Comparison of ENCODE assay signal across 1 cellular context in the genomic region with DNA sequence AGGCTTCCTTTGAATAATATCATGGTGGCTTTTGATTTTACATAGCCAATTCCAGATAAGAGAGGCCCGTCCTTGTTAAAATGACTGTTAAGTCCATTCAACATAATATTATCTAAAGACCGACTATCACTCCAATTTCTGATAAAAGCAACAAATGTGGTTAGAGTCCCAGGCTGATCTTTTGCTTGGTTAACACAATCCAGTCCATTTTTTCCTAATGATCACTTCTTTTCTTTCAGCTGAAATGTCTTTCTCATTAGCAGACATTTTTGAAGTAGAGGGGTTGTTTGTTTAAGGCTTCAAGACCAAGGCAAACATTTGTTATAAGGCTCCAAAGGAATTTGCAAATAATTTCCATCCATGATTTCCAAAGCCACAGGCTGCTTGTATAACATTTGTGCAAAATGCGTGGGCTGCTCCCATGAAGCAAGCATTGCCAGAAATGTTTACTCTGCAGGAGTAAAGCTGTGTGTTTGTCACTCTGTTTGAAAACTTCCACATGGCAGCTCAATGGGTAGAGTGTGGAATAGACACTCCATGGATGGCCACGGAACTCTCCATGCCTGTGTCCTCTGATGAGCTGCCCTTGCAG.
TF ChIP-seq lines count a peak whose summit lies in the region.

No MANE protein-coding gene starts in this region.

TF ChIP-seq in HepG2, 621 proteins besides CTCF, POLR2A, EP300 and RAD21 (continued from another document and continues in another):
- TF ChIP-seq, protein P1, sequence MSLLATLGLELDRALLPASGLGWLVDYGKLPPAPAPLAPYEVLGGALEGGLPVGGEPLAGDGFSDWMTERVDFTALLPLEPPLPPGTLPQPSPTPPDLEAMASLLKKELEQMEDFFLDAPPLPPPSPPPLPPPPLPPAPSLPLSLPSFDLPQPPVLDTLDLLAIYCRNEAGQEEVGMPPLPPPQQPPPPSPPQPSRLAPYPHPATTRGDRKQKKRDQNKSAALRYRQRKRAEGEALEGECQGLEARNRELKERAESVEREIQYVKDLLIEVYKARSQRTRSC (CRISPR knock-in tag; IDR thresholded peaks at IDR 0.05; ENCODE audit: low read depth): no peak
- TF ChIP-seq KDM2A (CRISPR knock-in tag; IDR thresholded peaks at IDR 0.05; ENCODE audit: borderline replicate concordance, low read depth) (no peak), BRCA1 (CRISPR knock-in tag; IDR thresholded peaks at IDR 0.05) (no peak), EED (CRISPR knock-in tag; IDR thresholded peaks at IDR 0.05) (no peak), ASH2L (IDR thresholded peaks at IDR 0.05; ENCODE audit: insufficient read length, low read depth, low read length) (peak; percentile 29), MTA3 (CRISPR knock-in tag; IDR thresholded peaks at IDR 0.05) (no peak), ZFP36 (IDR thresholded peaks at IDR 0.05; ENCODE audit: borderline replicate concordance, low read depth, low read length, partially characterized antibody) (no peak), DNMT1 (CRISPR knock-in tag; IDR thresholded peaks at IDR 0.05) (no peak), PLRG1 (conservative IDR thresholded peaks at IDR 0.05) (no peak), GTF3A (CRISPR knock-in tag; conservative IDR thresholded peaks at IDR 0.05) (no peak), NFRKB (IDR thresholded peaks at IDR 0.05) (no peak), SMAD3 (CRISPR knock-in tag; IDR thresholded peaks at IDR 0.05) (no peak), DNMT3B (CRISPR knock-in tag; conservative IDR thresholded peaks at IDR 0.05) (no peak), NFE2L1 (CRISPR knock-in tag; IDR thresholded peaks at IDR 0.05; ENCODE audit: borderline replicate concordance) (no peak), ZNF672 (CRISPR knock-in tag; IDR thresholded peaks at IDR 0.05) (no peak), FOXJ3 (CRISPR knock-in tag; IDR thresholded peaks at IDR 0.05; ENCODE audit: borderline replicate concordance) (no peak), SP4 (CRISPR knock-in tag; IDR thresholded peaks at IDR 0.05) (no peak), ZNF660 (CRISPR knock-in tag; IDR thresholded peaks at IDR 0.05; ENCODE audit: borderline replicate concordance, low read depth) (no peak), NBN (conservative IDR thresholded peaks at IDR 0.05) (no peak), ZSCAN29 (CRISPR knock-in tag; conservative IDR thresholded peaks at IDR 0.05) (0 out of 2 replicates have a peak, but pooled peaks have one; percentile 19), ZNF619 (CRISPR knock-in tag; IDR thresholded peaks at IDR 0.05) (no peak), MATR3 (CRISPR knock-in tag; IDR thresholded peaks at IDR 0.05) (no peak), ZNF274 (CRISPR knock-in tag; IDR thresholded peaks at IDR 0.05) (no peak), NFE2 (CRISPR knock-in tag; IDR thresholded peaks at IDR 0.05) (no peak), RBM22 (optimal IDR thresholded peaks at IDR 0.05; ENCODE audit: low read length) (no peak), NAIF1 (CRISPR knock-in tag; IDR thresholded peaks at IDR 0.05; ENCODE audit: borderline replicate concordance) (no peak), PHF5A (CRISPR knock-in tag; IDR thresholded peaks at IDR 0.05; ENCODE audit: low read depth, unreplicated experiment) (no peak), KMT2A (CRISPR knock-in tag; IDR thresholded peaks at IDR 0.05) (no peak), ZNF224 (CRISPR knock-in tag; IDR thresholded peaks at IDR 0.05) (no peak), GABPA (IDR thresholded peaks at IDR 0.05; ENCODE audit: low read depth, low read length) (no peak), GABPA (CRISPR knock-in tag; IDR thresholded peaks at IDR 0.05; ENCODE audit: low read depth) (no peak)
- TF ChIP-seq, protein P2, sequence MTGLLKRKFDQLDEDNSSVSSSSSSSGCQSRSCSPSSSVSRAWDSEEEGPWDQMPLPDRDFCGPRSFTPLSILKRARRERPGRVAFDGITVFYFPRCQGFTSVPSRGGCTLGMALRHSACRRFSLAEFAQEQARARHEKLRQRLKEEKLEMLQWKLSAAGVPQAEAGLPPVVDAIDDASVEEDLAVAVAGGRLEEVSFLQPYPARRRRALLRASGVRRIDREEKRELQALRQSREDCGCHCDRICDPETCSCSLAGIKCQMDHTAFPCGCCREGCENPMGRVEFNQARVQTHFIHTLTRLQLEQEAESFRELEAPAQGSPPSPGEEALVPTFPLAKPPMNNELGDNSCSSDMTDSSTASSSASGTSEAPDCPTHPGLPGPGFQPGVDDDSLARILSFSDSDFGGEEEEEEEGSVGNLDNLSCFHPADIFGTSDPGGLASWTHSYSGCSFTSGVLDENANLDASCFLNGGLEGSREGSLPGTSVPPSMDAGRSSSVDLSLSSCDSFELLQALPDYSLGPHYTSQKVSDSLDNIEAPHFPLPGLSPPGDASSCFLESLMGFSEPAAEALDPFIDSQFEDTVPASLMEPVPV (CRISPR knock-in tag; IDR thresholded peaks at IDR 0.05): no peak
- TF ChIP-seq, protein P3, sequence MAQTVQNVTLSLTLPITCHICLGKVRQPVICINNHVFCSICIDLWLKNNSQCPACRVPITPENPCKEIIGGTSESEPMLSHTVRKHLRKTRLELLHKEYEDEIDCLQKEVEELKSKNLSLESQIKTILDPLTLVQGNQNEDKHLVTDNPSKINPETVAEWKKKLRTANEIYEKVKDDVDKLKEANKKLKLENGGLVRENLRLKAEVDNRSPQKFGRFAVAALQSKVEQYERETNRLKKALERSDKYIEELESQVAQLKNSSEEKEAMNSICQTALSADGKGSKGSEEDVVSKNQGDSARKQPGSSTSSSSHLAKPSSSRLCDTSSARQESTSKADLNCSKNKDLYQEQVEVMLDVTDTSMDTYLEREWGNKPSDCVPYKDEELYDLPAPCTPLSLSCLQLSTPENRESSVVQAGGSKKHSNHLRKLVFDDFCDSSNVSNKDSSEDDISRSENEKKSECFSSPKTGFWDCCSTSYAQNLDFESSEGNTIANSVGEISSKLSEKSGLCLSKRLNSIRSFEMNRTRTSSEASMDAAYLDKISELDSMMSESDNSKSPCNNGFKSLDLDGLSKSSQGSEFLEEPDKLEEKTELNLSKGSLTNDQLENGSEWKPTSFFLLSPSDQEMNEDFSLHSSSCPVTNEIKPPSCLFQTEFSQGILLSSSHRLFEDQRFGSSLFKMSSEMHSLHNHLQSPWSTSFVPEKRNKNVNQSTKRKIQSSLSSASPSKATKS (CRISPR knock-in tag; IDR thresholded peaks at IDR 0.05): no peak
- TF ChIP-seq, protein P4, sequence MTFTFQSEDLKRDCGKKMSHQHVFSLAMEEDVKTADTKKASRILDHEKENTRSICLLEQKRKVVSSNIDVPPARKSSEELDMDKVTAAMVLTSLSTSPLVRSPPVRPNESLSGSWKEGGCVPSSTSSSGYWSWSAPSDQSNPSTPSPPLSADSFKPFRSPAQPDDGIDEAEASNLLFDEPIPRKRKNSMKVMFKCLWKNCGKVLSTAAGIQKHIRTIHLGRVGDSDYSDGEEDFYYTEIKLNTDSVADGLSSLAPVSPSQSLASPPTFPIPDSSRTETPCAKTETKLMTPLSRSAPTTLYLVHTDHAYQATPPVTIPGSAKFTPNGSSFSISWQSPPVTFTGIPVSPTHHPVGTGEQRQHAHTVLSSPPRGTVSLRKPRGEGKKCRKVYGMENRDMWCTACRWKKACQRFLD (CRISPR knock-in tag; IDR thresholded peaks at IDR 0.05; ENCODE audit: borderline replicate concordance): no peak
- TF ChIP-seq, protein P5, sequence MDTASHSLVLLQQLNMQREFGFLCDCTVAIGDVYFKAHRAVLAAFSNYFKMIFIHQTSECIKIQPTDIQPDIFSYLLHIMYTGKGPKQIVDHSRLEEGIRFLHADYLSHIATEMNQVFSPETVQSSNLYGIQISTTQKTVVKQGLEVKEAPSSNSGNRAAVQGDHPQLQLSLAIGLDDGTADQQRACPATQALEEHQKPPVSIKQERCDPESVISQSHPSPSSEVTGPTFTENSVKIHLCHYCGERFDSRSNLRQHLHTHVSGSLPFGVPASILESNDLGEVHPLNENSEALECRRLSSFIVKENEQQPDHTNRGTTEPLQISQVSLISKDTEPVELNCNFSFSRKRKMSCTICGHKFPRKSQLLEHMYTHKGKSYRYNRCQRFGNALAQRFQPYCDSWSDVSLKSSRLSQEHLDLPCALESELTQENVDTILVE (CRISPR knock-in tag; IDR thresholded peaks at IDR 0.05): no peak
- TF ChIP-seq, protein P6, sequence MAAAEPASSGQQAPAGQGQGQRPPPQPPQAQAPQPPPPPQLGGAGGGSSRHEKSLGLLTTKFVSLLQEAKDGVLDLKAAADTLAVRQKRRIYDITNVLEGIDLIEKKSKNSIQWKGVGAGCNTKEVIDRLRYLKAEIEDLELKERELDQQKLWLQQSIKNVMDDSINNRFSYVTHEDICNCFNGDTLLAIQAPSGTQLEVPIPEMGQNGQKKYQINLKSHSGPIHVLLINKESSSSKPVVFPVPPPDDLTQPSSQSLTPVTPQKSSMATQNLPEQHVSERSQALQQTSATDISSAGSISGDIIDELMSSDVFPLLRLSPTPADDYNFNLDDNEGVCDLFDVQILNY (CRISPR knock-in tag; conservative IDR thresholded peaks at IDR 0.05): no peak
- TF ChIP-seq, protein P7, sequence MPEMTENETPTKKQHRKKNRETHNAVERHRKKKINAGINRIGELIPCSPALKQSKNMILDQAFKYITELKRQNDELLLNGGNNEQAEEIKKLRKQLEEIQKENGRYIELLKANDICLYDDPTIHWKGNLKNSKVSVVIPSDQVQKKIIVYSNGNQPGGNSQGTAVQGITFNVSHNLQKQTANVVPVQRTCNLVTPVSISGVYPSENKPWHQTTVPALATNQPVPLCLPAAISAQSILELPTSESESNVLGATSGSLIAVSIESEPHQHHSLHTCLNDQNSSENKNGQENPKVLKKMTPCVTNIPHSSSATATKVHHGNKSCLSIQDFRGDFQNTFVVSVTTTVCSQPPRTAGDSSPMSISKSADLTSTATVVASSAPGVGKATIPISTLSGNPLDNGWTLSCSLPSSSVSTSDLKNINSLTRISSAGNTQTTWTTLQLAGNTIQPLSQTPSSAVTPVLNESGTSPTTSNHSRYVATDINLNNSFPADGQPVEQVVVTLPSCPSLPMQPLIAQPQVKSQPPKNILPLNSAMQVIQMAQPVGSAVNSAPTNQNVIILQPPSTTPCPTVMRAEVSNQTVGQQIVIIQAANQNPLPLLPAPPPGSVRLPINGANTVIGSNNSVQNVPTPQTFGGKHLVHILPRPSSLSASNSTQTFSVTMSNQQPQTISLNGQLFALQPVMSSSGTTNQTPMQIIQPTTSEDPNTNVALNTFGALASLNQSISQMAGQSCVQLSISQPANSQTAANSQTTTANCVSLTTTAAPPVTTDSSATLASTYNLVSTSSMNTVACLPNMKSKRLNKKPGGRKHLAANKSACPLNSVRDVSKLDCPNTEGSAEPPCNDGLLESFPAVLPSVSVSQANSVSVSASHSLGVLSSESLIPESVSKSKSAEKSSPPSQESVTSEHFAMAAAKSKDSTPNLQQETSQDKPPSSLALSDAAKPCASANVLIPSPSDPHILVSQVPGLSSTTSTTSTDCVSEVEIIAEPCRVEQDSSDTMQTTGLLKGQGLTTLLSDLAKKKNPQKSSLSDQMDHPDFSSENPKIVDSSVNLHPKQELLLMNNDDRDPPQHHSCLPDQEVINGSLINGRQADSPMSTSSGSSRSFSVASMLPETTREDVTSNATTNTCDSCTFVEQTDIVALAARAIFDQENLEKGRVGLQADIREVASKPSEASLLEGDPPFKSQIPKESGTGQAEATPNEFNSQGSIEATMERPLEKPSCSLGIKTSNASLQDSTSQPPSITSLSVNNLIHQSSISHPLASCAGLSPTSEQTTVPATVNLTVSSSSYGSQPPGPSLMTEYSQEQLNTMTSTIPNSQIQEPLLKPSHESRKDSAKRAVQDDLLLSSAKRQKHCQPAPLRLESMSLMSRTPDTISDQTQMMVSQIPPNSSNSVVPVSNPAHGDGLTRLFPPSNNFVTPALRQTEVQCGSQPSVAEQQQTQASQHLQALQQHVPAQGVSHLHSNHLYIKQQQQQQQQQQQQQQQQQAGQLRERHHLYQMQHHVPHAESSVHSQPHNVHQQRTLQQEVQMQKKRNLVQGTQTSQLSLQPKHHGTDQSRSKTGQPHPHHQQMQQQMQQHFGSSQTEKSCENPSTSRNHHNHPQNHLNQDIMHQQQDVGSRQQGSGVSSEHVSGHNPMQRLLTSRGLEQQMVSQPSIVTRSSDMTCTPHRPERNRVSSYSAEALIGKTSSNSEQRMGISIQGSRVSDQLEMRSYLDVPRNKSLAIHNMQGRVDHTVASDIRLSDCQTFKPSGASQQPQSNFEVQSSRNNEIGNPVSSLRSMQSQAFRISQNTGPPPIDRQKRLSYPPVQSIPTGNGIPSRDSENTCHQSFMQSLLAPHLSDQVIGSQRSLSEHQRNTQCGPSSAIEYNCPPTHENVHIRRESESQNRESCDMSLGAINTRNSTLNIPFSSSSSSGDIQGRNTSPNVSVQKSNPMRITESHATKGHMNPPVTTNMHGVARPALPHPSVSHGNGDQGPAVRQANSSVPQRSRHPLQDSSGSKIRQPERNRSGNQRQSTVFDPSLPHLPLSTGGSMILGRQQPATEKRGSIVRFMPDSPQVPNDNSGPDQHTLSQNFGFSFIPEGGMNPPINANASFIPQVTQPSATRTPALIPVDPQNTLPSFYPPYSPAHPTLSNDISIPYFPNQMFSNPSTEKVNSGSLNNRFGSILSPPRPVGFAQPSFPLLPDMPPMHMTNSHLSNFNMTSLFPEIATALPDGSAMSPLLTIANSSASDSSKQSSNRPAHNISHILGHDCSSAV (CRISPR knock-in tag; IDR thresholded peaks at IDR 0.05; ENCODE audit: borderline replicate concordance): no peak
- TF ChIP-seq, protein P8, sequence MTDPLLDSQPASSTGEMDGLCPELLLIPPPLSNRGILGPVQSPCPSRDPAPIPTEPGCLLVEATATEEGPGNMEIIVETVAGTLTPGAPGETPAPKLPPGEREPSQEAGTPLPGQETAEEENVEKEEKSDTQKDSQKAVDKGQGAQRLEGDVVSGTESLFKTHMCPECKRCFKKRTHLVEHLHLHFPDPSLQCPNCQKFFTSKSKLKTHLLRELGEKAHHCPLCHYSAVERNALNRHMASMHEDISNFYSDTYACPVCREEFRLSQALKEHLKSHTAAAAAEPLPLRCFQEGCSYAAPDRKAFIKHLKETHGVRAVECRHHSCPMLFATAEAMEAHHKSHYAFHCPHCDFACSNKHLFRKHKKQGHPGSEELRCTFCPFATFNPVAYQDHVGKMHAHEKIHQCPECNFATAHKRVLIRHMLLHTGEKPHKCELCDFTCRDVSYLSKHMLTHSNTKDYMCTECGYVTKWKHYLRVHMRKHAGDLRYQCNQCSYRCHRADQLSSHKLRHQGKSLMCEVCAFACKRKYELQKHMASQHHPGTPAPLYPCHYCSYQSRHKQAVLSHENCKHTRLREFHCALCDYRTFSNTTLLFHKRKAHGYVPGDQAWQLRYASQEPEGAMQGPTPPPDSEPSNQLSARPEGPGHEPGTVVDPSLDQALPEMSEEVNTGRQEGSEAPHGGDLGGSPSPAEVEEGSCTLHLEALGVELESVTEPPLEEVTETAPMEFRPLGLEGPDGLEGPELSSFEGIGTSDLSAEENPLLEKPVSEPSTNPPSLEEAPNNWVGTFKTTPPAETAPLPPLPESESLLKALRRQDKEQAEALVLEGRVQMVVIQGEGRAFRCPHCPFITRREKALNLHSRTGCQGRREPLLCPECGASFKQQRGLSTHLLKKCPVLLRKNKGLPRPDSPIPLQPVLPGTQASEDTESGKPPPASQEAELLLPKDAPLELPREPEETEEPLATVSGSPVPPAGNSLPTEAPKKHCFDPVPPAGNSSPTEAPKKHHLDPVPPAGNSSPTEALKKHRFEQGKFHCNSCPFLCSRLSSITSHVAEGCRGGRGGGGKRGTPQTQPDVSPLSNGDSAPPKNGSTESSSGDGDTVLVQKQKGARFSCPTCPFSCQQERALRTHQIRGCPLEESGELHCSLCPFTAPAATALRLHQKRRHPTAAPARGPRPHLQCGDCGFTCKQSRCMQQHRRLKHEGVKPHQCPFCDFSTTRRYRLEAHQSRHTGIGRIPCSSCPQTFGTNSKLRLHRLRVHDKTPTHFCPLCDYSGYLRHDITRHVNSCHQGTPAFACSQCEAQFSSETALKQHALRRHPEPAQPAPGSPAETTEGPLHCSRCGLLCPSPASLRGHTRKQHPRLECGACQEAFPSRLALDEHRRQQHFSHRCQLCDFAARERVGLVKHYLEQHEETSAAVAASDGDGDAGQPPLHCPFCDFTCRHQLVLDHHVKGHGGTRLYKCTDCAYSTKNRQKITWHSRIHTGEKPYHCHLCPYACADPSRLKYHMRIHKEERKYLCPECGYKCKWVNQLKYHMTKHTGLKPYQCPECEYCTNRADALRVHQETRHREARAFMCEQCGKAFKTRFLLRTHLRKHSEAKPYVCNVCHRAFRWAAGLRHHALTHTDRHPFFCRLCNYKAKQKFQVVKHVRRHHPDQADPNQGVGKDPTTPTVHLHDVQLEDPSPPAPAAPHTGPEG (CRISPR knock-in tag; IDR thresholded peaks at IDR 0.05): no peak
